Comparison of ENCODE assay signal across 8 cellular contexts in genomic region chr11:85854557-85855340, GRCh38. TPM values are rescaled to one million over a fixed set of nuclear protein-coding genes. Genes with fewer than 3 reads are reported as not detected.
DNase-seq lines count a peak whose midpoint lies in the region; ATAC-seq and TF ChIP-seq lines count a peak whose summit lies in the region.

No MANE protein-coding gene starts in this region.

- no peaks in the 10 kb centered on the region for H3K27me3 Mint-ChIP-seq in activated T-cell treated with anti-CD3 and anti-CD28 coated beads, Interleukin-2, amount 50 U/mL, for 72 hours (ENCODE audit: low read depth)
- peaks cover 0 to 7% (median 0%) of the 10 kb centered on the region in 5 donors for H3K27me3 Mint-ChIP-seq in naive thymus-derived CD4-positive, alpha-beta T cell
- H3K27me3 Mint-ChIP-seq in stimulated activated memory B cell treated with anti-CD40 and anti-IgM and Interleukin-4, amounts not matched to agents 10 μg/mL and 1 μg/mL and 100 μg/mL, for 72 hours, result peaks cover 19% of the 10 kb centered on the region

- H3K4me2 ChIP-seq in DND-41 (ENCODE audit: insufficient read depth, low read length) (peak overlapping the region; percentile 95), KMS-11 (peak overlapping the region; percentile 62), fibroblast of lung (ENCODE audit: extremely low read depth, insufficient read depth, low read length) (peak overlapping the region; percentile 94)

- H3K27me3 ChIP-seq in DND-41 (ENCODE audit: insufficient read depth, low read length, poor library complexity), result no peaks in the 10 kb centered on the region
- H3K27me3 ChIP-seq in KMS-11 (ENCODE audit: insufficient read depth, low read depth), result no peaks in the 10 kb centered on the region
- H3K27me3 ChIP-seq in fibroblast of lung (ENCODE audit: control insufficient read depth, insufficient read depth, low read length), result no peaks in the 10 kb centered on the region
- no peaks in the 10 kb centered on the region for H3K27me3 ChIP-seq in naive thymus-derived CD4-positive, alpha-beta T cell (ENCODE audit: control insufficient read depth in 2 of 2, insufficient read depth in 2 of 2, low read length in 2 of 2)

- peaks cover 0 to 2% of the 10 kb centered on the region in 2 donors for H3K9me3 Mint-ChIP-seq in activated T-cell treated with anti-CD3 and anti-CD28 coated beads, Interleukin-2, amount 50 U/mL, for 72 hours
- peaks cover 0 to 9% (median 2%) of the 10 kb centered on the region in 11 donors for H3K9me3 Mint-ChIP-seq in naive thymus-derived CD4-positive, alpha-beta T cell
- no peaks in the 10 kb centered on the region for H3K9me3 Mint-ChIP-seq in stimulated activated memory B cell treated with anti-CD40 and anti-IgM and Interleukin-4, amounts not matched to agents 10 μg/mL and 1 μg/mL and 100 μg/mL, for 72 hours

- POLR2A ChIA-PET in naive thymus-derived CD4-positive, alpha-beta T cell (lab: Charles Lee), result interaction anchor here (0.6 to 1.8 kb wide), 12 partner anchors 9 to 339 kb away, joined by 3 to 5 read pairs (median 4); partner anchors contain the start of genes CREBZF and TMEM126A

- H3K4me3 ChIP-seq in DND-41 (ENCODE audit: low read depth in 1 of 2, low read length in 2 of 2), result peak overlapping the region; percentile 19 to 68; a peak in 3 of 4 replicates
- H3K4me3 ChIP-seq in KMS-11 (IDR thresholded peaks at IDR 0.05; ENCODE audit: insufficient read depth, low read depth, low read length), result no peak overlapping the region
- peak overlapping the region; percentile 63 to 88 (median 78) for H3K4me3 ChIP-seq in fibroblast of lung (replicated peaks in 1 of 4; ENCODE audit: control extremely low read depth in 1 of 4, insufficient read depth in 1 of 4, low read depth in 3 of 4, low read length in 4 of 4)
- peak overlapping the region; percentile 71 for H3K4me3 ChIP-seq in naive thymus-derived CD4-positive, alpha-beta T cell (ENCODE audit: low read length)

- H3K4me1 ChIP-seq in DND-41 (ENCODE audit: insufficient read depth, low read length) (peaks cover 14% of the 10 kb centered on the region), KMS-11 (ENCODE audit: low read depth, poor library complexity, severe bottlenecking) (peaks cover 12% of the 10 kb centered on the region), fibroblast of lung (ENCODE audit: control insufficient read depth, extremely low read depth, insufficient read depth, low read length) (peaks cover 4% of the 10 kb centered on the region)
- peaks cover 6 to 9% of the 10 kb centered on the region in 2 donors for H3K4me1 ChIP-seq in naive thymus-derived CD4-positive, alpha-beta T cell (ENCODE audit: control insufficient read depth in 2 of 2, insufficient read depth in 2 of 2, low read length in 2 of 2)

- H3K36me3 ChIP-seq in DND-41 (ENCODE audit: insufficient read depth, low read length) (no peaks in the 10 kb centered on the region), KMS-11 (ENCODE audit: insufficient read depth) (no peaks in the 10 kb centered on the region), fibroblast of lung (ENCODE audit: control insufficient read depth, insufficient read depth, low read length) (no peaks in the 10 kb centered on the region)
- no peaks in the 10 kb centered on the region for H3K36me3 ChIP-seq in naive thymus-derived CD4-positive, alpha-beta T cell (ENCODE audit: control insufficient read depth in 2 of 3, insufficient read depth in 3 of 3, low read length in 3 of 3)

- CTCF ChIA-PET in naive thymus-derived CD4-positive, alpha-beta T cell (lab: Charles Lee), result interaction anchor here (0.6 to 2.2 kb wide), 19 partner anchors 8 to 479 kb away, joined by 3 to 16 read pairs (median 4); partner anchors contain the start of gene SYTL2

- H3K9ac ChIP-seq in DND-41 (ENCODE audit: low read depth, low read length) (peak overlapping the region; percentile 61), KMS-11 (peak overlapping the region; percentile 72), fibroblast of lung (ENCODE audit: insufficient read depth, low read length) (peak overlapping the region; percentile 81)

- H3K4me3 Mint-ChIP-seq in activated T-cell treated with anti-CD3 and anti-CD28 coated beads, Interleukin-2, amount 50 U/mL, for 72 hours, result peak overlapping the region; percentile 81 to 96
- H3K4me3 Mint-ChIP-seq in naive thymus-derived CD4-positive, alpha-beta T cell, result peak overlapping the region; percentile 79 to 95 (median 94)
- H3K4me3 Mint-ChIP-seq in stimulated activated memory B cell treated with anti-CD40 and anti-IgM and Interleukin-4, amounts not matched to agents 10 μg/mL and 1 μg/mL and 100 μg/mL, for 72 hours, result peak overlapping the region; percentile 88

- peaks cover 3 to 7% of the 10 kb centered on the region in 2 donors for H3K36me3 Mint-ChIP-seq in activated T-cell treated with anti-CD3 and anti-CD28 coated beads, Interleukin-2, amount 50 U/mL, for 72 hours (ENCODE audit: insufficient read depth in 2 of 2)
- H3K36me3 Mint-ChIP-seq in naive thymus-derived CD4-positive, alpha-beta T cell, result peaks cover 0 to 17% (median 0%) of the 10 kb centered on the region in 5 donors
- peaks cover 5% of the 10 kb centered on the region for H3K36me3 Mint-ChIP-seq in stimulated activated memory B cell treated with anti-CD40 and anti-IgM and Interleukin-4, amounts not matched to agents 10 μg/mL and 1 μg/mL and 100 μg/mL, for 72 hours

- H3K9me3 ChIP-seq in DND-41 (ENCODE audit: insufficient read depth, low read length, severe bottlenecking) (no peaks in the 10 kb centered on the region), fibroblast of lung (ENCODE audit: control insufficient read depth, insufficient read depth, low read depth, low read length) (no peaks in the 10 kb centered on the region)
- no peaks in the 10 kb centered on the region for H3K9me3 ChIP-seq in naive thymus-derived CD4-positive, alpha-beta T cell (ENCODE audit: control insufficient read depth in 2 of 3, low read length in 3 of 3)

- H2AFZ ChIP-seq in DND-41 (ENCODE audit: low read depth, low read length) (peak overlapping the region; percentile 94), KMS-11 (ENCODE audit: low read depth) (peak overlapping the region; percentile 93), fibroblast of lung (ENCODE audit: low read length) (peak overlapping the region; percentile 95)

- peaks cover 20% of the 10 kb centered on the region for H3K4me1 Mint-ChIP-seq in activated T-cell treated with anti-CD3 and anti-CD28 coated beads, Interleukin-2, amount 50 U/mL, for 72 hours (ENCODE audit: low read depth)
- peaks cover 0 to 15% (median 13%) of the 10 kb centered on the region in 7 donors for H3K4me1 Mint-ChIP-seq in naive thymus-derived CD4-positive, alpha-beta T cell
- peaks cover 6% of the 10 kb centered on the region for H3K4me1 Mint-ChIP-seq in stimulated activated memory B cell treated with anti-CD40 and anti-IgM and Interleukin-4, amounts not matched to agents 10 μg/mL and 1 μg/mL and 100 μg/mL, for 72 hours

- peak; percentile 95 for ATAC-seq in DND-41 (ENCODE audit: insufficient read depth, low read depth)
- ATAC-seq in GM21786 (IDR thresholded peaks at IDR 0.05; ENCODE audit: unreplicated experiment), result peak; percentile 100
- ATAC-seq in activated T-cell treated with anti-CD3 and anti-CD28 coated beads, Interleukin-2, amount 50 U/mL, for 72 hours (replicated peaks in 1 of 2), result peak; percentile 95
- ATAC-seq in naive thymus-derived CD4-positive, alpha-beta T cell, result peak; percentile 99
- ATAC-seq in stimulated activated memory B cell treated with anti-CD40 and anti-IgM and Interleukin-4, amounts not matched to agents 10 μg/mL and 1 μg/mL and 100 μg/mL, for 72 hours, result peak; percentile 99

- H3K79me2 ChIP-seq in DND-41 (ENCODE audit: insufficient read depth, low read length) (no peaks in the 10 kb centered on the region), KMS-11 (ENCODE audit: insufficient read depth, low read depth) (no peaks in the 10 kb centered on the region), fibroblast of lung (ENCODE audit: control insufficient read depth, insufficient read depth, low read length) (no peaks in the 10 kb centered on the region)

- H3K27ac ChIP-seq in DND-41 (ENCODE audit: low read length) (peak overlapping the region; percentile 69), KMS-11 (peak overlapping the region; percentile 52; the same call in 1 of the 2 replicates), fibroblast of lung (ENCODE audit: insufficient read depth, low read length) (peak overlapping the region; percentile 95)
- peak overlapping the region; percentile 84 for H3K27ac ChIP-seq in naive thymus-derived CD4-positive, alpha-beta T cell (ENCODE audit: low read depth, low read length)

- TF ChIP-seq CTCF in DND-41 (IDR thresholded peaks at IDR 0.05; ENCODE audit: borderline replicate concordance, extremely low read depth, low read length, poor library complexity, severe bottlenecking) (peak; percentile 83), KMS-11 (conservative IDR thresholded peaks at IDR 0.05; ENCODE audit: low read depth, low read length) (peak; percentile 69), fibroblast of lung (conservative IDR thresholded peaks at IDR 0.05 in 1 of 2, IDR thresholded peaks at IDR 0.05 in 1 of 2; ENCODE audit: low read depth in 1 of 2, low read length in 2 of 2) (peak; percentile 39 to 54)

- intact Hi-C loops in naive thymus-derived CD4-positive, alpha-beta T cell (cut with micrococcal nuclease), result loop anchor here (1.0 to 5.0 kb wide), 27 partner anchors 26 to 1013 kb away; partner anchors contain the start of genes PICALM (in 2 of the 2), TMEM126B (in 2 of the 2), CREBZF (in 1 of the 2) and EED (in 1 of the 2)

- H4K20me1 ChIP-seq in DND-41 (ENCODE audit: insufficient read depth, low read length), result no peaks in the 10 kb centered on the region
- H4K20me1 ChIP-seq in KMS-11 (ENCODE audit: insufficient read depth), result no peaks in the 10 kb centered on the region
- H4K20me1 ChIP-seq in fibroblast of lung (ENCODE audit: control insufficient read depth, extremely low read depth, insufficient read depth, low read length), result no peaks in the 10 kb centered on the region

- H3K27ac Mint-ChIP-seq in activated T-cell treated with anti-CD3 and anti-CD28 coated beads, Interleukin-2, amount 50 U/mL, for 72 hours, result peak overlapping the region; percentile 92
- peak overlapping the region; percentile 85 to 98 (median 95) for H3K27ac Mint-ChIP-seq in naive thymus-derived CD4-positive, alpha-beta T cell
- H3K27ac Mint-ChIP-seq in stimulated activated memory B cell treated with anti-CD40 and anti-IgM and Interleukin-4, amounts not matched to agents 10 μg/mL and 1 μg/mL and 100 μg/mL, for 72 hours, result peak overlapping the region; percentile 83

- DNase-seq in DND-41, result peak; percentile 90
- peak; percentile 91 to 96 for DNase-seq in activated T-cell treated with anti-CD3 and anti-CD28 coated beads, Interleukin-2, amount 50 U/mL, for 72 hours
- peak; percentile 92 for DNase-seq in fibroblast of lung (ENCODE audit: low read depth in 2 of 2)
- peak; percentile 81 to 97 (median 90) for DNase-seq in naive thymus-derived CD4-positive, alpha-beta T cell

RNA-seq across cellular contexts. Expression of gene CCDC83, which starts 0.4 kb away (rescaled TPM):
- not detected for polyA plus RNA-seq in PFSK-1 (2012; ENCODE audit: insufficient read length, low read depth)
- total RNA-seq in activated T-cell treated with anti-CD3 and anti-CD28 coated beads, Interleukin-2, amount 50 U/mL, for 72 hours, result not detected
- total RNA-seq in fibroblast of lung, result under 0.01 TPM in 1 of 2 replicates, not detected in the other
- not detected in 2 replicates for polyA plus RNA-seq in fibroblast of lung
- not detected in 2 replicates for polyA plus RNA-seq in fibroblast of lung (2012)
- not detected in 2 replicates for polyA minus RNA-seq in fibroblast of lung (ENCODE audit: low replicate concordance)
- total RNA-seq in naive thymus-derived CD4-positive, alpha-beta T cell, result not detected
- polyA plus RNA-seq in naive thymus-derived CD4-positive, alpha-beta T cell, result not detected

RNA-seq across cellular contexts. Expression of gene SYTL2, which starts 43.8 kb away (rescaled TPM):
- polyA plus RNA-seq in PFSK-1 (2012; ENCODE audit: insufficient read length, low read depth), result 0.24 TPM
- 10 to 100 TPM; 34.4 to 40.1 TPM for total RNA-seq in activated T-cell treated with anti-CD3 and anti-CD28 coated beads, Interleukin-2, amount 50 U/mL, for 72 hours
- total RNA-seq in fibroblast of lung, result 39.8 and 165 TPM in 2 replicates
- 148 and 387 TPM in 2 replicates for polyA plus RNA-seq in fibroblast of lung
- 80.4 and 184 TPM in 2 replicates for polyA plus RNA-seq in fibroblast of lung (2012)
- polyA minus RNA-seq in fibroblast of lung (ENCODE audit: low replicate concordance), result 5.8 and 19.0 TPM in 2 replicates
- 10 to 100 TPM; 24.8 to 62.9 (median 27.5) TPM for total RNA-seq in naive thymus-derived CD4-positive, alpha-beta T cell
- polyA plus RNA-seq in naive thymus-derived CD4-positive, alpha-beta T cell, result 10 to 100 TPM; 12.0 to 33.3 TPM
